In the genomic region with DNA sequence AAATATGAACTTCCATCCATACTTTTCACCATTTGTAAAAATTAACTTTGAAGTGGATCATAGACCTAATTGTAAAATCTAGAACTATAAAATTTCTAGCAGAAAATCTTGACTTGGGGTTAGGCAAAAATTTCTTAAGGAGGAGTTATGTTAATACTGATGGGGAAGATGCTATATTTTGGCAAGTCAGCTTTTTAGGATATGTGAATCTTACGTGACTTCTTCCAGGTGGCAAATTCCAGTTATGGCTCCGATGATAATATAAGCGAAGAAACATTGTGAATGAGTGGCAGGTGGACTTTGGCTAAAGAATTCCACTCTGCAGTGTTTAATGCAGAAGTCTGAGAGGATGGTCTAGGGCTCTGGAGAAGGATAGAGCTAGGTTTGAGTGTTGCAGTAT, we compare ENCODE assay signal across 11 cellular contexts. TPM values are rescaled to one million over a fixed set of nuclear protein-coding genes. Genes with fewer than 3 reads are reported as not detected.
DNase-seq lines count a peak whose midpoint lies in the region; ATAC-seq and TF ChIP-seq lines count a peak whose summit lies in the region.
"Had no signal": no experiment of that assay in that cellular context is flagged by ENCODE, and none has a peak within 500 bp of the region (broad histone marks: within the 10 kb centered on the region; RNA-seq: fewer than 3 reads in every experiment).

No MANE protein-coding gene starts in this region.

- TF ChIP-seq CTCF in PC-3 (conservative IDR thresholded peaks at IDR 0.05; ENCODE audit: low read depth, low read length), result no peak
- no peak for TF ChIP-seq CTCF in endodermal cell (conservative IDR thresholded peaks at IDR 0.05)
- no peak for TF ChIP-seq CTCF in ascending aorta (IDR thresholded peaks at IDR 0.05)

- ATAC-seq in PC-3, result no peak
- ATAC-seq in stimulated activated naive CD8-positive, alpha-beta T cell treated with anti-CD3 and anti-CD28 coated beads, Interleukin-15, amount 100 ng/mL, for 72 hours, result no peak

- H3K4me1 Mint-ChIP-seq in activated naive CD4-positive, alpha-beta T cell treated with anti-CD3 and anti-CD28 coated beads for 36 hours (ENCODE audit: low read depth), result peaks cover 35% of the 10 kb centered on the region
- H3K4me1 Mint-ChIP-seq in endodermal cell, result no peaks in the 10 kb centered on the region
- peaks cover 29% of the 10 kb centered on the region for H3K4me1 Mint-ChIP-seq in stimulated activated naive CD8-positive, alpha-beta T cell treated with anti-CD3 and anti-CD28 coated beads, Interleukin-15, amount 100 ng/mL, for 72 hours

- CTCF ChIA-PET in activated naive CD4-positive, alpha-beta T cell treated with anti-CD3 and anti-CD28 coated beads for 36 hours (lab: Charles Lee), result interaction anchor here (1.6 kb wide), 1 partner anchor 23 kb away, joined by 5 read pairs; no protein-coding TSS in a partner anchor
- CTCF ChIA-PET in PC-3 (lab: Charles Lee), result interaction anchor here (0.6 kb wide), 2 partner anchors 21 to 69 kb away, joined by 3 read pairs; no protein-coding TSS in a partner anchor

- H3K9ac ChIP-seq in PC-3 (ENCODE audit: low read length) (no peak overlapping the region), endodermal cell (ENCODE audit: extremely low read depth, low read length, poor library complexity, severe bottlenecking) (no peak overlapping the region)

- peaks cover 22% of the 10 kb centered on the region for H3K36me3 Mint-ChIP-seq in activated naive CD4-positive, alpha-beta T cell treated with anti-CD3 and anti-CD28 coated beads for 36 hours (ENCODE audit: low read depth)
- H3K36me3 Mint-ChIP-seq in endodermal cell (ENCODE audit: low read depth), result peaks cover 2% of the 10 kb centered on the region

- POLR2A ChIA-PET in PC-3 (lab: Charles Lee; ENCODE audit: unreplicated experiment), result no interaction called here

- H3K36me3 ChIP-seq in PC-3 (ENCODE audit: low read depth, low read length), result no peaks in the 10 kb centered on the region
- H3K36me3 ChIP-seq in endodermal cell (ENCODE audit: control insufficient read depth, insufficient read depth, low read length), result no peaks in the 10 kb centered on the region
- H3K36me3 ChIP-seq in ascending aorta, result no peaks in the 10 kb centered on the region

- H3K4me2 ChIP-seq in PC-3 (ENCODE audit: low read length), result peak overlapping the region; percentile 91

- H3K9me3 ChIP-seq in PC-3 (ENCODE audit: low read length) (no peaks in the 10 kb centered on the region), endodermal cell (ENCODE audit: control insufficient read depth, low read length) (no peaks in the 10 kb centered on the region), ascending aorta (no peaks in the 10 kb centered on the region)

- no peaks in the 10 kb centered on the region for H3F3A ChIP-seq in PC-3 (ENCODE audit: low read length, unreplicated experiment)

- peaks cover 10% of the 10 kb centered on the region for H3K4me1 ChIP-seq in PC-3 (ENCODE audit: insufficient read depth, low read length)
- H3K4me1 ChIP-seq in endodermal cell (ENCODE audit: control insufficient read depth, insufficient read depth, low read length), result no peaks in the 10 kb centered on the region
- H3K4me1 ChIP-seq in ascending aorta, result no peaks in the 10 kb centered on the region

- no peaks in the 10 kb centered on the region for H3K27me3 Mint-ChIP-seq in activated naive CD4-positive, alpha-beta T cell treated with anti-CD3 and anti-CD28 coated beads for 36 hours (ENCODE audit: low read depth)
- H3K27me3 Mint-ChIP-seq in endodermal cell (ENCODE audit: insufficient read depth), result peaks cover 42% of the 10 kb centered on the region
- H3K27me3 Mint-ChIP-seq in stimulated activated naive CD8-positive, alpha-beta T cell treated with anti-CD3 and anti-CD28 coated beads, Interleukin-15, amount 100 ng/mL, for 72 hours, result no peaks in the 10 kb centered on the region

- H3K9me2 ChIP-seq in PC-3 (replicated peaks; ENCODE audit: low read length), result no peaks in the 10 kb centered on the region

- H3K27ac Mint-ChIP-seq in activated naive CD4-positive, alpha-beta T cell treated with anti-CD3 and anti-CD28 coated beads for 36 hours, result peak overlapping the region; percentile 46
- no peak overlapping the region for H3K27ac Mint-ChIP-seq in endodermal cell
- H3K27ac Mint-ChIP-seq in stimulated activated naive CD8-positive, alpha-beta T cell treated with anti-CD3 and anti-CD28 coated beads, Interleukin-15, amount 100 ng/mL, for 72 hours, result peak overlapping the region; percentile 27 to 40

- peak overlapping the region; percentile 78 for H3K4me3 ChIP-seq in PC-3 (ENCODE audit: low read length)
- H3K4me3 ChIP-seq in endodermal cell (ENCODE audit: low read length), result no peak overlapping the region
- H3K4me3 ChIP-seq in ascending aorta, result no peak overlapping the region

- no peak overlapping the region for H2AFZ ChIP-seq in PC-3 (ENCODE audit: low read length)

- DNase-seq in activated naive CD4-positive, alpha-beta T cell treated with anti-CD3 and anti-CD28 coated beads for 36 hours, result no peak
- DNase-seq in activated naive CD4-positive, alpha-beta T cell treated with Interleukin-2 at 50 U/mL for 16 hours, result no peak
- DNase-seq in PC-3 (no peak), endodermal cell (no peak), HUDEP-2 (lab: John Stamatoyannopoulos, UW; ENCODE audit: unreplicated experiment in 76 of 76) (no peak), ascending aorta (ENCODE audit: low spot score in 2 of 2) (no peak)
- no peak for DNase-seq in stimulated activated naive CD8-positive, alpha-beta T cell treated with anti-CD3 and anti-CD28 coated beads, Interleukin-15, amount 100 ng/mL, for 72 hours
- DNase-seq in activated CD8-positive, alpha-beta memory T cell treated with anti-CD3 and anti-CD28 coated beads, Interleukin-2, amount 50 U/mL, for 4 hours, result no peak
- DNase-seq: head of caudate nucleus, spleen had no signal

- peak overlapping the region; percentile 78 for H3K4me3 Mint-ChIP-seq in activated naive CD4-positive, alpha-beta T cell treated with anti-CD3 and anti-CD28 coated beads for 36 hours
- H3K4me3 Mint-ChIP-seq in endodermal cell, result peak overlapping the region; percentile 68
- peak overlapping the region; percentile 80 to 82 for H3K4me3 Mint-ChIP-seq in stimulated activated naive CD8-positive, alpha-beta T cell treated with anti-CD3 and anti-CD28 coated beads, Interleukin-15, amount 100 ng/mL, for 72 hours

- H3K27ac ChIP-seq in PC-3 (ENCODE audit: low read length) (no peak overlapping the region), endodermal cell (ENCODE audit: low read depth, low read length) (no peak overlapping the region), ascending aorta (no peak overlapping the region)
- H3K27ac ChIP-seq: coronary artery, spleen had no signal

- peaks cover 41% of the 10 kb centered on the region for H3K79me2 ChIP-seq in PC-3 (ENCODE audit: low read length)

- 93 to 100% methylated on average over 3 of the region's 3 CpGs for WGBS in endodermal cell (ENCODE audit: insufficient coverage in 1 of 2, insufficient read length in 1 of 2), 2 experiments

- no peaks in the 10 kb centered on the region for H3K9me3 Mint-ChIP-seq in activated naive CD4-positive, alpha-beta T cell treated with anti-CD3 and anti-CD28 coated beads for 36 hours
- H3K9me3 Mint-ChIP-seq in endodermal cell, result peaks cover 58% of the 10 kb centered on the region
- H3K9me3 Mint-ChIP-seq in stimulated activated naive CD8-positive, alpha-beta T cell treated with anti-CD3 and anti-CD28 coated beads, Interleukin-15, amount 100 ng/mL, for 72 hours, result no peaks in the 10 kb centered on the region

- intact Hi-C loops in activated naive CD4-positive, alpha-beta T cell treated with anti-CD3 and anti-CD28 coated beads for 36 hours (cut with micrococcal nuclease), result loop anchor here (5.0 to 10.0 kb wide), 5 partner anchors 50 to 1678 kb away; a partner anchor contains a TSS
- intact Hi-C loops in PC-3 (cut with micrococcal nuclease), result no loop called here
- intact Hi-C loops in ascending aorta (cut with DNase I), result no loop called here

- no TSS peak for BruUV-seq in PC-3 (replicated peaks; lab: Mats Ljungman, UMichigan)

- H3K27me3 ChIP-seq in PC-3 (ENCODE audit: low read length) (no peaks in the 10 kb centered on the region), endodermal cell (ENCODE audit: control insufficient read depth, insufficient read depth, low read length, poor library complexity, severe bottlenecking) (peaks cover 47% of the 10 kb centered on the region), ascending aorta (no peaks in the 10 kb centered on the region)

- H4K20me1 ChIP-seq in PC-3 (ENCODE audit: low read length), result peaks cover 8% of the 10 kb centered on the region; the same call in 1 of the 2 replicates

RNA-seq across cellular contexts. Expression of a gene that starts 1.5 kb away (rescaled TPM):
- 100 to 1,000 TPM; 171 to 180 TPM for total RNA-seq in activated naive CD4-positive, alpha-beta T cell treated with anti-CD3 and anti-CD28 coated beads for 36 hours
- total RNA-seq in PC-3 (2014; rRNA removed) (63.1 and 73.9 TPM in 2 replicates), endodermal cell (10 to 100 TPM; 12.4 to 17.2 TPM), ascending aorta (46.2 TPM)
- 22.2 TPM for polyA plus RNA-seq in endodermal cell (2013, experiment 1 of 2)
- 22.5 TPM for polyA plus RNA-seq in endodermal cell (2013, experiment 2 of 2)
